27 cellular contexts compared by ENCODE assay signal in the genomic region with DNA sequence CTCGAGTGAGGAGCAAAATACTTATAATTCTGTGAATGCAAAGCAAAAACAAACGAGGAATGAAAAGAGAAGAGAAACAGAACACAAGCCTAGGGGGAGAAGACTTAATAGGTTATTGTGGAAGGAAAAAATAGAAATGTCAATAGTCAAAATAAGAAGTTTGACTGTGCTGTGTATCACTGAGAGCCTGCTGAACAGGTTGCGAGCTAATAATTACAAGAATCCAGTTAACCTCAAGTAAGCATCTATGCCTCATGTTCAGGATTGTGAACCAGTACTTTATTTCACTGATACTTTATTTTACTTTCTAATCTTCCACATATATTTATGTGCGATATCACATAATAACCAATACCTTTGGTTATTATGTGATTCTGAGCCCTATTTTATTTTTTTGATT.
"Had no signal": no experiment of that assay in that cellular context is flagged by ENCODE, and none has a peak within 500 bp of the region (broad histone marks: within the 10 kb centered on the region; RNA-seq: fewer than 3 reads in every experiment).

No MANE protein-coding gene starts in this region.

- H3K36me3 ChIP-seq: left ventricle myocardium inferior, sigmoid colon, spleen, tibial nerve, uterus had no signal

- H3K4me3 Mint-ChIP-seq: mesothelial cell of epicardium; naive thymus-derived CD4-positive, alpha-beta T cell; natural killer cell treated with Interleukin-12 subunit alpha and Interleukin-12 subunit beta and Interleukin-15 and Interleukin-18, amount 100 ng/mL, for 72 hours; neural crest cell; stimulated activated memory B cell treated with anti-CD40 and anti-IgM and Interleukin-4, amounts not matched to agents 10 μg/mL and 1 μg/mL and 100 μg/mL, for 72 hours; stimulated activated naive CD8-positive, alpha-beta T cell treated with anti-CD3 and anti-CD28 coated beads, Interleukin-15, amount 100 ng/mL, for 72 hours; type B pancreatic cell had no signal

- H3K9me3 Mint-ChIP-seq: mesothelial cell of epicardium; neural crest cell; stimulated activated memory B cell treated with anti-CD40 and anti-IgM and Interleukin-4, amounts not matched to agents 10 μg/mL and 1 μg/mL and 100 μg/mL, for 72 hours; stimulated activated naive CD8-positive, alpha-beta T cell treated with anti-CD3 and anti-CD28 coated beads, Interleukin-15, amount 100 ng/mL, for 72 hours; type B pancreatic cell had no signal

- H3K36me3 Mint-ChIP-seq: mesothelial cell of epicardium; naive thymus-derived CD4-positive, alpha-beta T cell; natural killer cell treated with Interleukin-12 subunit alpha and Interleukin-12 subunit beta and Interleukin-15 and Interleukin-18, amount 100 ng/mL, for 72 hours; stimulated activated memory B cell treated with anti-CD40 and anti-IgM and Interleukin-4, amounts not matched to agents 10 μg/mL and 1 μg/mL and 100 μg/mL, for 72 hours; type B pancreatic cell had no signal

- DNase-seq: hippocampal formation; kidney glomerular epithelial cell; left colon; left ventricle myocardium inferior; mesendoderm; naive thymus-derived CD4-positive, alpha-beta T cell; nucleus accumbens; retina; right cardiac atrium; sigmoid colon; small intestine; spleen; stimulated activated CD4-positive, alpha-beta T cell treated with anti-CD3 and anti-CD28 coated beads, Interleukin-2, amount 100 ng/mL, for 48 hours; stimulated activated CD4-positive, alpha-beta T cell treated with anti-CD3 and anti-CD28 coated beads, Interleukin-4, amount 100 ng/mL, for 4 hours; stimulated activated CD8-positive, alpha-beta memory T cell treated with anti-CD3 and anti-CD28 coated beads, Interleukin-4, amount 100 ng/mL, for 48 hours; stimulated activated naive CD4-positive, alpha-beta T cell treated with Interleukin-2 at 50 U/mL for 16 hours; stimulated activated naive CD8-positive, alpha-beta T cell treated with anti-CD3 and anti-CD28 coated beads, Interleukin-15, amount 100 ng/mL, for 72 hours; substantia nigra; uterus had no signal

- H3K4me3 ChIP-seq: left ventricle myocardium inferior, lung, sigmoid colon, spleen, tibial nerve, uterus had no signal

- H3K4me1 ChIP-seq: left ventricle myocardium inferior, parathyroid adenoma, sigmoid colon, spleen, tibial nerve, uterus had no signal

- H3K9me3 ChIP-seq: left ventricle myocardium inferior, sigmoid colon, spleen, tibial nerve, uterus had no signal

- H3K27me3 Mint-ChIP-seq: natural killer cell treated with Interleukin-12 subunit alpha and Interleukin-12 subunit beta and Interleukin-15 and Interleukin-18, amount 100 ng/mL, for 72 hours had no signal

- H3K27me3 ChIP-seq: sigmoid colon, spleen, tibial nerve, uterus had no signal

- H3K4me1 Mint-ChIP-seq: naive thymus-derived CD4-positive, alpha-beta T cell; neural crest cell; stimulated activated memory B cell treated with anti-CD40 and anti-IgM and Interleukin-4, amounts not matched to agents 10 μg/mL and 1 μg/mL and 100 μg/mL, for 72 hours; stimulated activated naive CD8-positive, alpha-beta T cell treated with anti-CD3 and anti-CD28 coated beads, Interleukin-15, amount 100 ng/mL, for 72 hours had no signal

- H3K27ac ChIP-seq: left ventricle myocardium inferior, parathyroid adenoma, sigmoid colon, spleen, tibial nerve, uterus had no signal

- H3K27ac Mint-ChIP-seq: mesothelial cell of epicardium; naive thymus-derived CD4-positive, alpha-beta T cell; natural killer cell treated with Interleukin-12 subunit alpha and Interleukin-12 subunit beta and Interleukin-15 and Interleukin-18, amount 100 ng/mL, for 72 hours; stimulated activated memory B cell treated with anti-CD40 and anti-IgM and Interleukin-4, amounts not matched to agents 10 μg/mL and 1 μg/mL and 100 μg/mL, for 72 hours; stimulated activated naive CD8-positive, alpha-beta T cell treated with anti-CD3 and anti-CD28 coated beads, Interleukin-15, amount 100 ng/mL, for 72 hours; type B pancreatic cell had no signal

- ATAC-seq: left colon; naive thymus-derived CD4-positive, alpha-beta T cell; natural killer cell treated with Interleukin-12 subunit alpha and Interleukin-12 subunit beta and Interleukin-15 and Interleukin-18, amount 100 ng/mL, for 72 hours; right cardiac atrium; stimulated activated memory B cell treated with anti-CD40 and anti-IgM and Interleukin-4, amounts not matched to agents 10 μg/mL and 1 μg/mL and 100 μg/mL, for 72 hours; stimulated activated naive CD8-positive, alpha-beta T cell treated with anti-CD3 and anti-CD28 coated beads, Interleukin-15, amount 100 ng/mL, for 72 hours had no signal
